In the genomic region with DNA sequence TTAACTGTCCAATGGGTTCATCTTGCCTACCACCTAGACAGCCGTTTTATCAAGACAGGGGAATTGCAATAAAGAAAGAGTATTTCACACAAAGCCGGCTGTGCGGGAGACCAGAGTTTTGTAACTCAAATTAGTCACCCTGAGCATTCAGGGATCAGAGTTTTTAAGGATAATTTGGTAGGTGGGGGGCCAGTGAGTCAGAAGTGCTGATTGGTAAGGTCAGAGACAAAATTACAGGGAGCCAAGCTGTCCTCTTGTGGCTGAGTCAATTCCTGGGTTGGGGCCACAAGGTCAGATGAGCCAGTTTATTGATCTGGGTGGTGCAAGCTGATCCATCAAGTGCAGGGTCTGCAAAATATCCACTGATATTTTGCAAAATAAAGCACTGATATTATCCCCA, we compare ENCODE assay signal across 20 cellular contexts. TPM values are rescaled to one million over a fixed set of nuclear protein-coding genes. Genes with fewer than 3 reads are reported as not detected.
DNase-seq lines count a peak whose midpoint lies in the region; FAIRE-seq and TF ChIP-seq lines count a peak whose summit lies in the region.
"Had no signal": no experiment of that assay in that cellular context is flagged by ENCODE, and none has a peak within 500 bp of the region (broad histone marks: within the 10 kb centered on the region; RNA-seq: fewer than 3 reads in every experiment).

No MANE protein-coding gene starts in this region.

- H3K36me3 ChIP-seq in mammary epithelial cell (ENCODE audit: insufficient read depth, low read length) (no peaks in the 10 kb centered on the region), transverse colon (no peaks in the 10 kb centered on the region)
- H3K36me3 ChIP-seq: BLaER1 treated with 17β-estradiol and CSF1 and Interleukin-3, amounts not matched to agents 10 nM and 100 nM; gastrocnemius medialis; SJCRH30 had no signal

- H3K9me3 ChIP-seq in mammary epithelial cell (replicated peaks; ENCODE audit: insufficient read depth, low read length): no peaks in the 10 kb centered on the region
- H3K9me3 ChIP-seq in transverse colon: no peaks in the 10 kb centered on the region
- H3K9me3 ChIP-seq: gastrocnemius medialis, SJCRH30 had no signal

- H3K4me1 Mint-ChIP-seq in MCF 10A (ENCODE audit: insufficient read depth, unreplicated experiment): no peaks in the 10 kb centered on the region
- H3K4me1 Mint-ChIP-seq: activated CD4-positive, alpha-beta memory T cell treated with anti-CD3 and anti-CD28 coated beads, Interleukin-2, amount 10 ng/mL, durations not matched to agents 7 days and 5 days had no signal

- H3K4me2 ChIP-seq in mammary epithelial cell (ENCODE audit: insufficient read depth, low read depth, low read length): no peak overlapping the region
- H3K4me2 ChIP-seq: BLaER1 treated with 17β-estradiol and CSF1 and Interleukin-3, amounts not matched to agents 10 nM and 100 nM had no signal

- TF ChIP-seq CTCF in MCF 10A (IDR thresholded peaks at IDR 0.05; ENCODE audit: unreplicated experiment) (no peak), mammary epithelial cell (conservative IDR thresholded peaks at IDR 0.05 in 1 of 2, IDR thresholded peaks at IDR 0.05 in 1 of 2; ENCODE audit: extremely low read depth in 1 of 2, insufficient read depth in 1 of 2, low read depth in 1 of 2, low read length in 2 of 2) (no peak), fibroblast of villous mesenchyme (IDR thresholded peaks at IDR 0.05; ENCODE audit: insufficient read depth, low read depth, low read length) (no peak), transverse colon (IDR thresholded peaks at IDR 0.05) (no peak)

- H3K79me2 ChIP-seq in mammary epithelial cell (ENCODE audit: insufficient read depth, low read length): no peaks in the 10 kb centered on the region

- BruUV-seq in MCF 10A (replicated peaks; lab: Mats Ljungman, UMichigan): no TSS peak
- BruUV-seq in mammary epithelial cell (replicated peaks; lab: Mats Ljungman, UMichigan): no TSS peak

- FAIRE-seq in GM12891 (lab: Jason Lieb, UNC): no peak
- FAIRE-seq: urothelium cell line had no signal

- H3K27me3 Mint-ChIP-seq in MCF 10A (ENCODE audit: insufficient read depth, unreplicated experiment): peaks cover 2% of the 10 kb centered on the region

- no peak overlapping the region for H3K9ac ChIP-seq in mammary epithelial cell (ENCODE audit: insufficient read depth, low read length)
- H3K9ac ChIP-seq: BLaER1 treated with 17β-estradiol and CSF1 and Interleukin-3, amounts not matched to agents 10 nM and 100 nM had no signal

- dilution Hi-C loops in mammary epithelial cell (cut with HindIII; ENCODE audit: low sequenced_read_pairs): no loop called here

- TF ChIP-seq EP300 in transverse colon (IDR thresholded peaks at IDR 0.05; ENCODE audit: low read depth): no peak

- no peak overlapping the region for H3K27ac Mint-ChIP-seq in MCF 10A (ENCODE audit: low read depth, unreplicated experiment)
- H3K27ac Mint-ChIP-seq: activated CD4-positive, alpha-beta memory T cell treated with anti-CD3 and anti-CD28 coated beads, Interleukin-2, amount 10 ng/mL, durations not matched to agents 7 days and 5 days; HFFc6; WTC11 had no signal

- intact Hi-C loops in MCF 10A (cut with micrococcal nuclease) (no loop called here), mammary epithelial cell (cut with micrococcal nuclease) (no loop called here), transverse colon (cut with DNase I; ENCODE audit: low total_unique reads) (no loop called here)

- H3K27ac ChIP-seq in mammary epithelial cell (ENCODE audit: insufficient read depth, low read depth, low read length) (no peak overlapping the region), transverse colon (peak overlapping the region; percentile 80 to 85 (median 82))
- H3K27ac ChIP-seq: 22Rv1; BLaER1 treated with 17β-estradiol and CSF1 and Interleukin-3, amounts not matched to agents 10 nM and 100 nM; SJCRH30 had no signal

- H3K27me3 ChIP-seq in mammary epithelial cell (ENCODE audit: insufficient read depth, low read length) (no peaks in the 10 kb centered on the region), transverse colon (no peaks in the 10 kb centered on the region)
- H3K27me3 ChIP-seq: BLaER1 treated with 17β-estradiol and CSF1 and Interleukin-3, amounts not matched to agents 10 nM and 100 nM; gastrocnemius medialis; SJCRH30 had no signal

- H3K4me3 ChIP-seq in mammary epithelial cell (replicated peaks in 1 of 3; ENCODE audit: insufficient read depth in 1 of 3, low read depth in 2 of 3, low read length in 3 of 3) (no peak overlapping the region), fibroblast of villous mesenchyme (ENCODE audit: low read depth, low read length) (no peak overlapping the region), transverse colon (no peak overlapping the region)
- H3K4me3 ChIP-seq: BLaER1 treated with 17β-estradiol and CSF1 and Interleukin-3, amounts not matched to agents 10 nM and 100 nM; SJCRH30 had no signal

- no peak overlapping the region for H2AFZ ChIP-seq in mammary epithelial cell (ENCODE audit: low read depth, low read length)

- TF ChIP-seq POLR2A in transverse colon (IDR thresholded peaks at IDR 0.05): no peak
- TF ChIP-seq POLR2A in GM12891 (IDR thresholded peaks at IDR 0.05; ENCODE audit: low read depth, low read length): no peak

- POLR2A ChIA-PET in MCF 10A (lab: Yijun Ruan, JAX): no interaction called here

- DNase-seq in MCF 10A (ENCODE audit: unreplicated experiment) (peak; percentile 57), mammary epithelial cell (no peak), astrocyte of the hippocampus (ENCODE audit: low read depth, low spot score) (peak; percentile 41), fibroblast of villous mesenchyme (ENCODE audit: low read depth) (peak; percentile 63), transverse colon (no peak), amygdala (lab: John Stamatoyannopoulos, UW) (no peak), GM12891 (ENCODE audit: insufficient read length, low spot score) (no peak), NOMO-1 (lab: John Stamatoyannopoulos, UW; ENCODE audit: unreplicated experiment in 2 of 2) (no peak)
- DNase-seq: activated CD4-positive, alpha-beta memory T cell treated with anti-CD3 and anti-CD28 coated beads, Interleukin-2, amount 10 ng/mL, durations not matched to agents 7 days and 5 days; activated naive CD4-positive, alpha-beta T cell; anterior cingulate cortex; gastrocnemius medialis; HFFc6; SJCRH30; stimulated activated CD8-positive, alpha-beta memory T cell treated with anti-CD3 and anti-CD28 coated beads, Interleukin-4, amount 100 ng/mL, for 48 hours; substantia nigra had no signal

- H3K4me1 ChIP-seq in mammary epithelial cell (ENCODE audit: insufficient read depth, low read length) (no peaks in the 10 kb centered on the region), transverse colon (peaks cover under 1 to 13% (median 6%) of the 10 kb centered on the region in 4 donors)
- H3K4me1 ChIP-seq: SJCRH30 had no signal

- H3K4me3 Mint-ChIP-seq in MCF 10A (ENCODE audit: unreplicated experiment): no peak overlapping the region
- H3K4me3 Mint-ChIP-seq: activated CD4-positive, alpha-beta memory T cell treated with anti-CD3 and anti-CD28 coated beads, Interleukin-2, amount 10 ng/mL, durations not matched to agents 7 days and 5 days; HFFc6; WTC11 had no signal

- WGBS in mammary epithelial cell (ENCODE audit: low coverage, missing lambda C conversion rate): 78% methylated on average over 3 of the region's 3 CpGs
- 85% methylated on average over 3 of the region's 3 CpGs; no CpG with 5 or more reads in 1 of the 2 donors for WGBS in transverse colon (ENCODE audit: low coverage in 1 of 2), 2 donors

- no peaks in the 10 kb centered on the region for H3K36me3 Mint-ChIP-seq in MCF 10A (ENCODE audit: insufficient read depth, unreplicated experiment)
- H3K36me3 Mint-ChIP-seq: WTC11 had no signal

- CTCF ChIA-PET in MCF 10A (lab: Yijun Ruan, JAX): no interaction called here
- CTCF ChIA-PET in mammary epithelial cell (lab: Charles Lee; ENCODE audit: low non-redundant PET): no interaction called here

- no peaks in the 10 kb centered on the region for H3K9me3 Mint-ChIP-seq in MCF 10A (ENCODE audit: unreplicated experiment)
- H3K9me3 Mint-ChIP-seq: activated CD4-positive, alpha-beta memory T cell treated with anti-CD3 and anti-CD28 coated beads, Interleukin-2, amount 10 ng/mL, durations not matched to agents 7 days and 5 days; HFFc6; WTC11 had no signal

- in situ Hi-C loops in mammary epithelial cell (cut with MboI; ENCODE audit: low sequenced_read_pairs in 2 of 2) (no loop called here), transverse colon (cut with MboI; ENCODE audit: low pct_ligation_motif_present in 1 of 4, low pct_unique_long_range_greater_than_20kb in 1 of 4, low sequenced_read_pairs in 3 of 4) (no loop called here)

- H4K20me1 ChIP-seq in mammary epithelial cell (ENCODE audit: insufficient read depth, low read length): no peaks in the 10 kb centered on the region
- H4K20me1 ChIP-seq: BLaER1 treated with 17β-estradiol and CSF1 and Interleukin-3, amounts not matched to agents 10 nM and 100 nM had no signal

TF ChIP-seq in GM12891, 5 proteins besides CTCF, POLR2A, EP300 and RAD21:
- TF ChIP-seq TAF1 (IDR thresholded peaks at IDR 0.05; ENCODE audit: low read depth, low read length): no peak

RNA-seq across cellular contexts. Expression of a gene that starts 29.9 kb away (rescaled TPM):
- total RNA-seq in MCF 10A (2022) (8.5 and 9.7 TPM in 2 replicates), mammary epithelial cell (1 to 10 TPM; 5.7 to 7.5 TPM), fibroblast of villous mesenchyme (3.5 and 7.8 TPM in 2 replicates), transverse colon (100 to 1,000 TPM in 1 of 4 donors, 10 to 100 TPM in 3; 35.6 to 107 (median 66.5) TPM)
- 4.5 TPM for polyA plus RNA-seq in mammary epithelial cell
- polyA minus RNA-seq in mammary epithelial cell: 23.1 TPM
- 0.42 TPM for polyA plus RNA-seq in GM12891 (2012; ENCODE audit: low read depth, missing spikeins)

Comparison
In these comparisons a context has a peak if more than half of its experiments do, and no peak if none do; other contexts are left out.
1. DNase-seq: peak in MCF 10A (single experiment), astrocyte of the hippocampus (single experiment) and fibroblast of villous mesenchyme (single experiment); none in mammary epithelial cell (single experiment), transverse colon (single experiment), amygdala (0 of 56), GM12891 (single experiment) and NOMO-1 (0 of 2).